In genomic region chr6:100484474-100484873, GRCh38 we compare ENCODE assay signal across 2 cellular contexts.
A peak's percentile ranks its signal among the peaks of the same experiment; 100 is the strongest.
TF ChIP-seq lines count a peak whose summit lies in the region.

No MANE protein-coding gene starts in this region.

TF ChIP-seq in liver, 16 proteins besides CTCF, POLR2A, EP300 and RAD21 (continued from another document):
- no peak for TF ChIP-seq ZBTB33 (IDR thresholded peaks at IDR 0.05)
- TF ChIP-seq RXRA (IDR thresholded peaks at IDR 0.05) = peak; percentile 20 to 69
- peak; percentile 52 for TF ChIP-seq ATF3 (IDR thresholded peaks at IDR 0.05)
- no peak for TF ChIP-seq NR2F2 (IDR thresholded peaks at IDR 0.05)
- peak; percentile 74 to 77 for TF ChIP-seq HNF4A (conservative IDR thresholded peaks at IDR 0.05)
- peak; percentile 43 for TF ChIP-seq HNF4G (IDR thresholded peaks at IDR 0.05)
- no peak for TF ChIP-seq FOXA2 (IDR thresholded peaks at IDR 0.05)
- no peak for TF ChIP-seq JUND (IDR thresholded peaks at IDR 0.05)
- no peak for TF ChIP-seq GABPA (IDR thresholded peaks at IDR 0.05 in 1 of 2, conservative IDR thresholded peaks at IDR 0.05 in 1 of 2)
- TF ChIP-seq EGR1 (IDR thresholded peaks at IDR 0.05; ENCODE audit: low read depth in 2 of 2) = no peak
- peak; percentile 10 for TF ChIP-seq MAX (IDR thresholded peaks at IDR 0.05)
- TF ChIP-seq FOXA1 (IDR thresholded peaks at IDR 0.05) = no peak
- TF ChIP-seq SP1 (IDR thresholded peaks at IDR 0.05) = peak; percentile 31
- TF ChIP-seq REST (IDR thresholded peaks at IDR 0.05) = peak; percentile 23

TF ChIP-seq in HEK293T, 16 proteins besides CTCF, POLR2A, EP300 and RAD21:
- no peak for TF ChIP-seq PKNOX1 (IDR thresholded peaks at IDR 0.05)
- TF ChIP-seq FOXA1 (IDR thresholded peaks at IDR 0.05) = no peak
- no peak for TF ChIP-seq ZNF384 (IDR thresholded peaks at IDR 0.05)
- no peak for TF ChIP-seq CTBP1 (IDR thresholded peaks at IDR 0.05; ENCODE audit: borderline replicate concordance)
- TF ChIP-seq ARNT (IDR thresholded peaks at IDR 0.05) = no peak
- TF ChIP-seq HDGF (IDR thresholded peaks at IDR 0.05; ENCODE audit: borderline replicate concordance) = no peak
- no peak for TF ChIP-seq SP1 (IDR thresholded peaks at IDR 0.05)
- no peak for TF ChIP-seq FOXK2 (IDR thresholded peaks at IDR 0.05)
- no peak for TF ChIP-seq SUZ12 (IDR thresholded peaks at IDR 0.05)
- TF ChIP-seq NFRKB (IDR thresholded peaks at IDR 0.05) = no peak
